Comparison of ENCODE assay signal across 1 cellular context in genomic region chr7:66535414-66536329, GRCh38.
TF ChIP-seq lines count a peak whose summit lies in the region.

No MANE protein-coding gene starts in this region.

TF ChIP-seq in A549, 52 proteins besides CTCF, POLR2A, EP300 and RAD21:
- TF ChIP-seq REST (IDR thresholded peaks at IDR 0.05) (no peak), TP53 (CRISPR knock-in tag; IDR thresholded peaks at IDR 0.05) (no peak), HEYL (CRISPR knock-in tag; IDR thresholded peaks at IDR 0.05) (no peak), NR3C1 (IDR thresholded peaks at IDR 0.05) (no peak), ZSCAN20 (CRISPR knock-in tag; IDR thresholded peaks at IDR 0.05) (no peak), CEBPB (IDR thresholded peaks at IDR 0.05) (no peak), SREBF2 (IDR thresholded peaks at IDR 0.05) (no peak), KDM1A (IDR thresholded peaks at IDR 0.05; ENCODE audit: low read depth) (no peak)
TF ChIP-seq in A549: peak in this region for 0.
